ENCODE assay signal across 23 cellular contexts in genomic region chr3:183390844-183391243, GRCh38. TPM values are rescaled to one million over a fixed set of nuclear protein-coding genes. Genes with fewer than 3 reads are reported as not detected.
"Had no signal": no experiment of that assay in that cellular context is flagged by ENCODE, and none has a peak within 500 bp of the region (broad histone marks: within the 10 kb centered on the region; RNA-seq: fewer than 3 reads in every experiment).

No MANE protein-coding gene starts in this region.

- H3K27ac ChIP-seq: SJSA1 had no signal

- H3K9me3 ChIP-seq: MG63, SJSA1, SK-N-SH had no signal

- FAIRE-seq: HepG2, RCC 7860 had no signal

- H3K4me3 ChIP-seq: MG63, SJSA1 had no signal

- H3K4me2 ChIP-seq: SK-N-SH had no signal

- H3K36me3 ChIP-seq: MG63, SJSA1 had no signal

- ATAC-seq: HepG2 had no signal

- DNase-seq: IMR-90, Karpas-422, KG1, MG63, NCI-H1092, NCI-H1105 treated with DMSO at 0.1 percent for 48 hours, NCI-H1417 treated with DMSO at 0.1 percent for 48 hours, NCI-H146, NCI-H1694 treated with DMSO at 0.1 percent for 48 hours, NCI-H1930, NCI-H2081, NCI-H2107, NCI-H2227 treated with DMSO at 0.1 percent for 48 hours, NCI-H524, NCI-H526 treated with DMSO at 0.1 percent for 48 hours, NCI-H748 treated with DMSO at 0.1 percent for 48 hours, Right ventricle myocardium superior, RPMI8226, SIG-M5, SK-N-SH had no signal

- H3K27me3 ChIP-seq: SJSA1 had no signal

- H3K9ac ChIP-seq: SK-N-SH had no signal

- H3K4me1 ChIP-seq: SJSA1 had no signal

RNA-seq across cellular contexts. Expression of gene MCF2L2, which starts 37.6 kb away (rescaled TPM):
- total RNA-seq: HepG2 had no signal
- polyA plus RNA-seq: HepG2, IMR-90 had no signal
